10 cellular contexts compared by ENCODE assay signal in the genomic region with DNA sequence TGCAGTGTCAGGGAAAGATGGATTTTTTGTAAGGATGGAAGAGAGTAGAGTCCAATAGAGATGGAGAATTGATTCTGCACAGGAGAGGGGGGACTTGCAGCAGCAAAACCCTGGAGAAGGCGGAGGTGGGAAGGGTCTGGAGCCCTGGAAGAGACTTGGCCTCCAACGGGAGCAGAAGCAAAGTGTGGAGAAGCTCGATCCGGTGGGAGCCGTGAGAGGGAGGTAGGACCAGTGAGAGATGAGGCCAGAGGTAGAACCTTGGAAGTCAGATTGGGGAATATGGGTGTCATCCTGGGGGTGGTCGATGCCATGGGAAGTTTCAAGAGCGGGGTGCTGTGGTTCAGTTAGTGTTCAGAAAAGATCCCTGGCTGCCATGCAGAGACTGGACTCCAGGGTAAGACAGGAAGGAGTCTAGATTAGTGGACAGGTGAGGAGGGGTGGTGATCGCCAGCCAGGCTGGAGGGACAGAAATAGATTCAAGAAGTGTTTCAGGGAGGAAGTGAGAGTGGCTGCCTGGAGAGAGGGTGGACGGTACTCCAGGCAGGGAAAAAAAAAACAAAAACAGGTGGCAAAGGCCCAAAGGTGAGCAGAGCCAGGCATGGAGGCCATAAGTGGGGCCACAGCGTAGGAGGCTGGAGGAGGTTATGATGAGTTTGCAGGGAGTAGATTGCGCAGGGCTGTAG. TPM values are rescaled to one million over a fixed set of nuclear protein-coding genes. Genes with fewer than 3 reads are reported as not detected.
DNase-seq lines count a peak whose midpoint lies in the region; ATAC-seq and FAIRE-seq lines count a peak whose summit lies in the region.
"Had no signal": no experiment of that assay in that cellular context is flagged by ENCODE, and none has a peak within 500 bp of the region (broad histone marks: within the 10 kb centered on the region; RNA-seq: fewer than 3 reads in every experiment).

No MANE protein-coding gene starts in this region.

- peaks cover 9% of the 10 kb centered on the region for H3K36me3 ChIP-seq in CD4-positive, alpha-beta memory T cell (ENCODE audit: insufficient read depth, low read length)
- peaks cover 2 to 3% of the 10 kb centered on the region in 2 donors for H3K36me3 ChIP-seq in small intestine (ENCODE audit: control insufficient read depth in 2 of 2, insufficient read depth in 2 of 2, low read length in 2 of 2)

- peak overlapping the region; percentile 49 to 94 (median 82) for H3K4me3 Mint-ChIP-seq in CD4-positive, alpha-beta memory T cell
- peak overlapping the region; percentile 69 to 98 (median 90) for H3K4me3 Mint-ChIP-seq in IgD-negative memory B cell
- H3K4me3 Mint-ChIP-seq in activated naive CD8-positive, alpha-beta T cell treated with anti-CD3 and anti-CD28 coated beads, Interleukin-2, amount 10 ng/mL, durations not matched to agents 7 days and 5 days = peak overlapping the region; percentile 82
- H3K4me3 Mint-ChIP-seq in naive thymus-derived CD8-positive, alpha-beta T cell = peak overlapping the region; percentile 48 to 98 (median 88)

- intact Hi-C loops in CD4-positive, alpha-beta memory T cell (cut with micrococcal nuclease) = loop anchor here (5.0 kb wide), 1 partner anchor 847 kb away; no protein-coding TSS in a partner anchor

- H3K4me1 Mint-ChIP-seq in CD4-positive, alpha-beta memory T cell = peaks cover 42 to 76% (median 58%) of the 10 kb centered on the region in 4 donors
- peaks cover 49 to 52% (median 51%) of the 10 kb centered on the region in 3 donors for H3K4me1 Mint-ChIP-seq in IgD-negative memory B cell
- H3K4me1 Mint-ChIP-seq in activated naive CD8-positive, alpha-beta T cell treated with anti-CD3 and anti-CD28 coated beads, Interleukin-2, amount 10 ng/mL, durations not matched to agents 7 days and 5 days = peaks cover 36% of the 10 kb centered on the region
- peaks cover 45 to 72% (median 64%) of the 10 kb centered on the region in 4 donors for H3K4me1 Mint-ChIP-seq in naive thymus-derived CD8-positive, alpha-beta T cell

- WGBS in small intestine, 3 donors = 72 to 86% (median 74%) methylated on average over 11 of the region's 11 CpGs

- FAIRE-seq in small intestine (lab: Jason Lieb, UNC) = no peak

- no peaks in the 10 kb centered on the region for H3K9me3 ChIP-seq in CD4-positive, alpha-beta memory T cell (ENCODE audit: control insufficient read depth in 1 of 2, low read length in 2 of 2)
- H3K9me3 ChIP-seq in small intestine (ENCODE audit: control insufficient read depth, low read depth) = no peaks in the 10 kb centered on the region
- H3K9me3 ChIP-seq: testis had no signal

- H3K27ac ChIP-seq in CD4-positive, alpha-beta memory T cell (ENCODE audit: low read depth, low read length) = peak overlapping the region; percentile 12
- no peak overlapping the region for H3K27ac ChIP-seq in small intestine (ENCODE audit: low read depth in 1 of 2, low read length in 1 of 2)

- CTCF ChIA-PET in CD4-positive, alpha-beta memory T cell (lab: Charles Lee; ENCODE audit: partially characterized antibody) = no interaction called here

- H3K9me3 Mint-ChIP-seq in CD4-positive, alpha-beta memory T cell = peaks cover 0 to 1% (median 0%) of the 10 kb centered on the region in 8 donors
- H3K9me3 Mint-ChIP-seq in IgD-negative memory B cell = no peaks in the 10 kb centered on the region
- H3K9me3 Mint-ChIP-seq in activated naive CD8-positive, alpha-beta T cell treated with anti-CD3 and anti-CD28 coated beads, Interleukin-2, amount 10 ng/mL, durations not matched to agents 7 days and 5 days = no peaks in the 10 kb centered on the region
- no peaks in the 10 kb centered on the region for H3K9me3 Mint-ChIP-seq in naive thymus-derived CD8-positive, alpha-beta T cell

- peaks cover 8 to 15% of the 10 kb centered on the region in 2 donors for H3K36me3 Mint-ChIP-seq in CD4-positive, alpha-beta memory T cell
- H3K36me3 Mint-ChIP-seq in IgD-negative memory B cell = peaks cover 4% of the 10 kb centered on the region
- peaks cover 22% of the 10 kb centered on the region for H3K36me3 Mint-ChIP-seq in activated naive CD8-positive, alpha-beta T cell treated with anti-CD3 and anti-CD28 coated beads, Interleukin-2, amount 10 ng/mL, durations not matched to agents 7 days and 5 days
- peaks cover 0 to 10% (median 2%) of the 10 kb centered on the region in 3 donors for H3K36me3 Mint-ChIP-seq in naive thymus-derived CD8-positive, alpha-beta T cell

- no peaks in the 10 kb centered on the region for H3K27me3 Mint-ChIP-seq in CD4-positive, alpha-beta memory T cell
- H3K27me3 Mint-ChIP-seq in IgD-negative memory B cell = no peaks in the 10 kb centered on the region
- H3K27me3 Mint-ChIP-seq in activated naive CD8-positive, alpha-beta T cell treated with anti-CD3 and anti-CD28 coated beads, Interleukin-2, amount 10 ng/mL, durations not matched to agents 7 days and 5 days = no peaks in the 10 kb centered on the region
- no peaks in the 10 kb centered on the region for H3K27me3 Mint-ChIP-seq in naive thymus-derived CD8-positive, alpha-beta T cell

- no peak for DNase-seq in CD4-positive, alpha-beta memory T cell
- DNase-seq in activated naive CD8-positive, alpha-beta T cell treated with anti-CD3 and anti-CD28 coated beads, Interleukin-2, amount 10 ng/mL, durations not matched to agents 7 days and 5 days = no peak
- no peak for DNase-seq in naive thymus-derived CD8-positive, alpha-beta T cell
- no peak for DNase-seq in NCI-H748 treated with DMSO at 0.1 percent for 48 hours (lab: John Stamatoyannopoulos, UW)
- DNase-seq in small intestine = no peak
- DNase-seq in ACHN = no peak
- DNase-seq: EL, testis had no signal

- no peak for ATAC-seq in activated naive CD8-positive, alpha-beta T cell treated with anti-CD3 and anti-CD28 coated beads, Interleukin-2, amount 10 ng/mL, durations not matched to agents 7 days and 5 days (ENCODE audit: low read depth)
- ATAC-seq in naive thymus-derived CD8-positive, alpha-beta T cell = no peak
- ATAC-seq in HG03159 (IDR thresholded peaks at IDR 0.05; ENCODE audit: unreplicated experiment) = no peak

- peaks cover 50% of the 10 kb centered on the region for H3K4me1 ChIP-seq in CD4-positive, alpha-beta memory T cell (ENCODE audit: insufficient read depth, low read length)
- peaks cover 0 to 13% of the 10 kb centered on the region in 2 donors for H3K4me1 ChIP-seq in small intestine (ENCODE audit: control insufficient read depth in 2 of 2, insufficient read depth in 1 of 2, low read depth in 1 of 2, low read length in 1 of 2)

- in situ Hi-C loops in ACHN (cut with HindIII; ENCODE audit: low pct_ligation_motif_present, low pct_unique_long_range_greater_than_20kb, low sequenced_read_pairs) = no loop called here

- no peak overlapping the region for H3K4me3 ChIP-seq in CD4-positive, alpha-beta memory T cell (ENCODE audit: low read length in 2 of 2)
- no peak overlapping the region for H3K4me3 ChIP-seq in small intestine (ENCODE audit: low read depth in 1 of 2, low read length in 2 of 2)
- H3K4me3 ChIP-seq: testis had no signal

- POLR2A ChIA-PET in CD4-positive, alpha-beta memory T cell (lab: Charles Lee; ENCODE audit: partially characterized antibody) = no interaction called here
- POLR2A ChIA-PET in activated naive CD8-positive, alpha-beta T cell treated with anti-CD3 and anti-CD28 coated beads, Interleukin-2, amount 10 ng/mL, durations not matched to agents 7 days and 5 days (lab: Charles Lee) = no interaction called here
- POLR2A ChIA-PET in naive thymus-derived CD8-positive, alpha-beta T cell (lab: Charles Lee) = no interaction called here

- peak overlapping the region; percentile 82 to 95 (median 92) for H3K27ac Mint-ChIP-seq in CD4-positive, alpha-beta memory T cell
- peak overlapping the region; percentile 32 to 93 (median 83) for H3K27ac Mint-ChIP-seq in IgD-negative memory B cell
- peak overlapping the region; percentile 92 for H3K27ac Mint-ChIP-seq in activated naive CD8-positive, alpha-beta T cell treated with anti-CD3 and anti-CD28 coated beads, Interleukin-2, amount 10 ng/mL, durations not matched to agents 7 days and 5 days
- H3K27ac Mint-ChIP-seq in naive thymus-derived CD8-positive, alpha-beta T cell = peak overlapping the region; percentile 77 to 98 (median 93)

- no peaks in the 10 kb centered on the region for H3K27me3 ChIP-seq in CD4-positive, alpha-beta memory T cell (ENCODE audit: insufficient read depth, low read length)
- no peaks in the 10 kb centered on the region for H3K27me3 ChIP-seq in small intestine (ENCODE audit: control insufficient read depth in 2 of 2, insufficient read depth in 2 of 2, low read length in 2 of 2)
- H3K27me3 ChIP-seq: testis had no signal

RNA-seq across cellular contexts. Expression of gene PPP5C, which starts 2.6 kb away (rescaled TPM):
- total RNA-seq in CD4-positive, alpha-beta memory T cell = 10 to 100 TPM; 36.9 to 38.5 TPM
- polyA plus RNA-seq in CD4-positive, alpha-beta memory T cell = 10 to 100 TPM; 16.3 to 30.8 TPM
- polyA plus RNA-seq in IgD-negative memory B cell (32.9 TPM), small intestine (10 to 100 TPM; 24.0 to 48.9 (median 30.0) TPM)
- 10 to 100 TPM; 76.1 to 87.4 TPM for total RNA-seq in activated naive CD8-positive, alpha-beta T cell treated with anti-CD3 and anti-CD28 coated beads, Interleukin-2, amount 10 ng/mL, durations not matched to agents 7 days and 5 days
- 10 to 100 TPM; 47.3 to 47.7 TPM for total RNA-seq in naive thymus-derived CD8-positive, alpha-beta T cell
- polyA plus RNA-seq in naive thymus-derived CD8-positive, alpha-beta T cell = 10 to 100 TPM; 20.8 to 35.7 (median 31.0) TPM

RNA-seq across cellular contexts. Expression of gene HIF3A, which starts 52.6 kb away (rescaled TPM):
- not detected for total RNA-seq in CD4-positive, alpha-beta memory T cell
- polyA plus RNA-seq in CD4-positive, alpha-beta memory T cell = not detected
- polyA plus RNA-seq in IgD-negative memory B cell (not detected), small intestine (10 to 100 TPM in 1 of 3 donors, 1 to 10 TPM in 1, under 1 TPM in 1; 0.89 to 27.9 (median 4.1) TPM)
- total RNA-seq in activated naive CD8-positive, alpha-beta T cell treated with anti-CD3 and anti-CD28 coated beads, Interleukin-2, amount 10 ng/mL, durations not matched to agents 7 days and 5 days = not detected
- not detected for total RNA-seq in naive thymus-derived CD8-positive, alpha-beta T cell
- polyA plus RNA-seq in naive thymus-derived CD8-positive, alpha-beta T cell = not detected
